ENCODE assay signal across 20 cellular contexts in genomic region chr1:25779894-25780293, GRCh38.
"Had no signal": no experiment of that assay in that cellular context is flagged by ENCODE, and none has a peak within 500 bp of the region (broad histone marks: within the 10 kb centered on the region; RNA-seq: fewer than 3 reads in every experiment).

No MANE protein-coding gene starts in this region.

- ATAC-seq: activated CD4-positive, CD25-positive, alpha-beta regulatory T cell treated with anti-CD3 and anti-CD28 coated beads, Interleukin-2, amount 50 U/mL, for 24 hours; activated CD8-positive, alpha-beta memory T cell treated with anti-CD3 and anti-CD28 coated beads, Interleukin-2, amount 10 ng/mL, durations not matched to agents 7 days and 5 days; activated CD8-positive, alpha-beta T cell treated with anti-CD3 and anti-CD28 coated beads for 36 hours; foreskin keratinocyte; stimulated activated memory B cell treated with anti-CD40 and anti-IgM and Interleukin-4, amounts not matched to agents 10 μg/mL and 1 μg/mL and 100 μg/mL, for 72 hours; T-helper 17 cell had no signal

- H3K27ac Mint-ChIP-seq: activated CD4-positive, alpha-beta T cell treated with anti-CD3 and anti-CD28 coated beads, Interleukin-2, amount 10 ng/mL, durations not matched to agents 24 days and 14 days; activated CD8-positive, alpha-beta memory T cell treated with anti-CD3 and anti-CD28 coated beads, Interleukin-2, amount 10 ng/mL, durations not matched to agents 7 days and 5 days; activated CD8-positive, alpha-beta T cell treated with anti-CD3 and anti-CD28 coated beads for 36 hours; activated naive CD4-positive, alpha-beta T cell treated with anti-CD3 and anti-CD28 coated beads, Interleukin-2, amount 10 ng/mL, durations not matched to agents 7 days and 5 days; stimulated activated memory B cell treated with anti-CD40 and anti-IgM and Interleukin-4, amounts not matched to agents 10 μg/mL and 1 μg/mL and 100 μg/mL, for 72 hours had no signal

- H3K9me3 ChIP-seq: upper lobe of left lung had no signal

- H3K27ac ChIP-seq: foreskin keratinocyte, upper lobe of left lung had no signal

- H3K27me3 ChIP-seq: upper lobe of left lung had no signal

- H3K36me3 Mint-ChIP-seq: activated CD8-positive, alpha-beta memory T cell treated with anti-CD3 and anti-CD28 coated beads, Interleukin-2, amount 10 ng/mL, durations not matched to agents 7 days and 5 days; stimulated activated memory B cell treated with anti-CD40 and anti-IgM and Interleukin-4, amounts not matched to agents 10 μg/mL and 1 μg/mL and 100 μg/mL, for 72 hours had no signal

- DNase-seq: activated CD4-positive, alpha-beta T cell treated with anti-CD3 and anti-CD28 coated beads, Interleukin-2, amount 10 ng/mL, durations not matched to agents 24 days and 14 days; activated CD8-positive, alpha-beta memory T cell treated with anti-CD3 and anti-CD28 coated beads, Interleukin-2, amount 10 ng/mL, durations not matched to agents 7 days and 5 days; activated CD8-positive, alpha-beta T cell treated with anti-CD3 and anti-CD28 coated beads for 36 hours; activated effector memory CD4-positive, alpha-beta T cell treated with anti-CD3 and anti-CD28 coated beads, Interleukin-2, amount 50 U/mL, for 16 hours; activated naive CD4-positive, alpha-beta T cell treated with anti-CD3 and anti-CD28 coated beads, Interleukin-2, amount 10 ng/mL, durations not matched to agents 7 days and 5 days; activated T-cell treated with anti-CD3 and anti-CD28 coated beads for 4 hours; dermis blood vessel endothelial cell; effector CD8-positive, alpha-beta T cell; foreskin keratinocyte; glutamatergic neuron; hippocampal formation; occipital lobe; stimulated activated CD4-positive, alpha-beta T cell treated with anti-CD3 and anti-CD28 coated beads, Interleukin-15, amount 100 ng/mL, for 24 hours; SW 1271; T-helper 17 cell; upper lobe of left lung had no signal

- FAIRE-seq: islet of Langerhans, small intestine had no signal

- H3K4me3 ChIP-seq: upper lobe of left lung had no signal

- H3K27me3 Mint-ChIP-seq: activated CD8-positive, alpha-beta T cell treated with anti-CD3 and anti-CD28 coated beads for 36 hours; T-helper 17 cell had no signal

- H3K9me3 Mint-ChIP-seq: activated CD4-positive, alpha-beta T cell treated with anti-CD3 and anti-CD28 coated beads, Interleukin-2, amount 10 ng/mL, durations not matched to agents 24 days and 14 days; activated CD8-positive, alpha-beta T cell treated with anti-CD3 and anti-CD28 coated beads for 36 hours; activated naive CD4-positive, alpha-beta T cell treated with anti-CD3 and anti-CD28 coated beads, Interleukin-2, amount 10 ng/mL, durations not matched to agents 7 days and 5 days; stimulated activated memory B cell treated with anti-CD40 and anti-IgM and Interleukin-4, amounts not matched to agents 10 μg/mL and 1 μg/mL and 100 μg/mL, for 72 hours had no signal

- H3K4me1 ChIP-seq: foreskin keratinocyte had no signal

- H3K4me3 Mint-ChIP-seq: activated CD4-positive, alpha-beta T cell treated with anti-CD3 and anti-CD28 coated beads, Interleukin-2, amount 10 ng/mL, durations not matched to agents 24 days and 14 days; activated CD8-positive, alpha-beta memory T cell treated with anti-CD3 and anti-CD28 coated beads, Interleukin-2, amount 10 ng/mL, durations not matched to agents 7 days and 5 days; activated CD8-positive, alpha-beta T cell treated with anti-CD3 and anti-CD28 coated beads for 36 hours; activated naive CD4-positive, alpha-beta T cell treated with anti-CD3 and anti-CD28 coated beads, Interleukin-2, amount 10 ng/mL, durations not matched to agents 7 days and 5 days; stimulated activated memory B cell treated with anti-CD40 and anti-IgM and Interleukin-4, amounts not matched to agents 10 μg/mL and 1 μg/mL and 100 μg/mL, for 72 hours; T-helper 17 cell had no signal
